Comparison of ENCODE assay signal across 8 cellular contexts in the genomic region with DNA sequence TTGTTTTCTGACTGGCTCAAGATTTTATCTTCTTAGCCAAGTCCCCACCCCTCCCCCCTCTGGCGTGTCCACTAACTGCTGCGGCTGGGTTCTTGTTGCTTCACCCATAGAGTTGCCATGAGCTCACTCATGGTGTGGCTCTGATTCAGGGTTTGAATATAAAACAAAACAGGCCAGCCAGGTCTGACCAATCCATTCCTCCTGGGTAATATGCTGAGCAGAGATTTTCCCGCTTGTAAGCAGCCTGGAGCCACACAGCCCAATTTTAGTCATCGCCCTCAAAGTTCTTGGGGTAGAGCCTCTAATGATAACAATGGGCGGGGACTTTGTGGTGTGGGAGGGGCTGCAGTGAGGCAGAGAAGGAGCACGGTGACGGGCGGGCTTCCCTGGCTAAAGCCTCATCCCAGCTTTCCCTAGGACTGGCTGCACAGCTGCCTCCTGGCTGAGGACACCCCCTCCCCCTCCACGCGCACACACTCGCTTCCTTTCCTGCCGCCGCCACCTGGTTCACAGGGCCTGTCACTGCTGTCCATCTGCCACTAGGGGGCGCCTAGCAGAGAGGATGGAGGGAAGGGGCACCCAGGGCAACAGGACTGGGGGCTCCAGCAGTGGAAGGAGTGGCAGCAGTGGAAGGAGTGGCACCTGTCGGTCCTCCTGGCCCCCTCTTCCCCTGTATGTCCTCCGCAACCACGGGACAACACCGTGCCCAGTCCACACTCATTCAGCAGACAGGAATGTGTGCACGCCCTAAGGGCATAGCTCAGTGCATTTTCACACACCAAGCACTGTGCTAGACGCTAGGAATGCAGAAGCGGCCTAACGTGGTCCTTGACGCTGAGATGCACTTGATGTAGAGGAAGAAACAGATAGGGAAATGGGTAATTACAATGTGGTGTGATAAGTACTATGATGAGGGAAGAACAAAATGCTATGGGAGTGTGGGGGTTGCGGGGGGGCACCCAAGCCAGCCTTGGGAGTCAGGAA. TPM values are rescaled to one million over a fixed set of nuclear protein-coding genes. Genes with fewer than 3 reads are reported as not detected.
DNase-seq lines count a peak whose midpoint lies in the region; ATAC-seq and TF ChIP-seq lines count a peak whose summit lies in the region.

No MANE protein-coding gene starts in this region.

- DNase-seq in NCI-H748 (lab: John Stamatoyannopoulos, UW; ENCODE audit: unreplicated experiment) (peak; percentile 68), activated T-cell treated with anti-CD3 and anti-CD28 coated beads for 4 hours (peak; percentile 47), nephron progenitor cell (peak; percentile 78), upper lobe of right lung (peak; percentile 81)

- H3K4me1 ChIP-seq in upper lobe of right lung = no peaks in the 10 kb centered on the region

- peak overlapping the region; percentile 23 for H3K4me3 Mint-ChIP-seq in nephron progenitor cell

- H3K9me3 ChIP-seq in upper lobe of right lung = no peaks in the 10 kb centered on the region

- no peak overlapping the region for H3K27ac ChIP-seq in upper lobe of right lung

- ATAC-seq in HG02642 (IDR thresholded peaks at IDR 0.05; ENCODE audit: poor library complexity, unreplicated experiment) = peak; percentile 91
- peak; percentile 90 for ATAC-seq in esophagus mucosa
- peak; percentile 93 for ATAC-seq in upper lobe of right lung
- ATAC-seq in HG03097 (IDR thresholded peaks at IDR 0.05; ENCODE audit: low FRiP score, unreplicated experiment) = no peak

- peaks cover 28% of the 10 kb centered on the region for H3K9me3 Mint-ChIP-seq in nephron progenitor cell

- peaks cover 12% of the 10 kb centered on the region for H3K36me3 Mint-ChIP-seq in nephron progenitor cell (ENCODE audit: low read depth)

- no peaks in the 10 kb centered on the region for H3K27me3 ChIP-seq in upper lobe of right lung

- TF ChIP-seq CTCF in GM12873 (IDR thresholded peaks at IDR 0.05; ENCODE audit: insufficient read depth, low read depth, low read length, missing control alignments) (peak; percentile 85), nephron progenitor cell (IDR thresholded peaks at IDR 0.05) (peak; percentile 65), upper lobe of right lung (IDR thresholded peaks at IDR 0.05) (peak; percentile 66)

- H3K27ac Mint-ChIP-seq in nephron progenitor cell = peak overlapping the region; percentile 39

- H3K4me3 ChIP-seq in upper lobe of right lung = no peak overlapping the region

- H3K27me3 Mint-ChIP-seq in nephron progenitor cell (ENCODE audit: low read depth, poor library complexity) = peaks cover 12% of the 10 kb centered on the region

- H3K36me3 ChIP-seq in upper lobe of right lung = peaks cover 1% of the 10 kb centered on the region

- H3K4me1 Mint-ChIP-seq in nephron progenitor cell = peaks cover 22% of the 10 kb centered on the region

- intact Hi-C loops in upper lobe of right lung (cut with DNase I) = loop anchor here (10.0 kb wide), 1 partner anchor 110 kb away; no protein-coding TSS in a partner anchor

RNA-seq across cellular contexts. Expression of gene PRPS1, which starts 26.8 kb away (rescaled TPM):
- total RNA-seq in esophagus mucosa = 14.6 TPM
- 25.6 TPM for total RNA-seq in upper lobe of right lung
